7 cellular contexts compared by ENCODE assay signal in the genomic region with DNA sequence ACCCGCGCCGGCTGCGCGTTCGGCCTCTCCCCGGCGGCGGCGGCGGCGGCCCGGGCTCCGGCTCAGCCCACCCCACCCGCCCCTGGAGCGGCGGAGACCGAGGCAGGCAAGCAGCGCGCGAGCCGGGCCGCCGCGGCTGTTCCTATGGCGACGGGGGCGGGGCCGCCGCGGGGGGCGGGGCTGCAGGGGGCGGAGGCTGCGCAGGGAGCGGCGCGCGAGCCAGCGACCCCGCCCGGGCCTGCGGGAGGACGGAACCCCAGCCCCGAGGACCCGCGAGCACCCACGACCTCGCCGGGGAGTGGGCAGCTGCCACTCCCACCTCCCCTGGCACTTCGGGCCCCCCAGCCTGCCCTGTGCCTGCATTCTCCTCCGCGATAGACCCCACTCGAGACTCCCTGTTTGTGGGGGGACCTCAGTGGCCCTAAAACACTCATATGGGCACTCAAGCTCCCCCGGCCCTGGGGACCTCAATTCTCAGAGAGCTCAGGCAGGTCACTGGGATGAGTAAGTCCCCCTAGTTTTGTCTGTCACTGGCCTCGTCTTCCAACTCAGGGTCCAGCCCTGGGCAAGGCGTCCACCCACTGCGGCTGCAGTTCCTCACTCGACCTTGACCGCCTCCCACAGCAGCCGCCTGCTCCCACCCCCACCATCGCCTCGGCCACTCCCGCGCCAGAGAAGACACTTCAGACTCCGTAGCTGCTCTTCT. TPM values are rescaled to one million over a fixed set of nuclear protein-coding genes. Genes with fewer than 3 reads are reported as not detected.
DNase-seq lines count a peak whose midpoint lies in the region; ATAC-seq and TF ChIP-seq lines count a peak whose summit lies in the region.

A gene (minus strand): TSS at position 115 of the 706 bp plus-strand sequence. CDS start 597 bp downstream, outside the sequence.

- no peaks in the 10 kb centered on the region for H3K27me3 ChIP-seq in endodermal cell (ENCODE audit: control insufficient read depth, insufficient read depth, low read length, poor library complexity, severe bottlenecking)

- H3K4me1 ChIP-seq in endodermal cell (ENCODE audit: control insufficient read depth, insufficient read depth, low read length): peaks cover 3% of the 10 kb centered on the region

- peak within 1 kb of the TSS; percentile 33 for H3K9ac ChIP-seq in endodermal cell (ENCODE audit: extremely low read depth, low read length, poor library complexity, severe bottlenecking)

- H3K36me3 ChIP-seq in endodermal cell (ENCODE audit: control insufficient read depth, insufficient read depth, low read length): peaks cover 31% of the 10 kb centered on the region

- H3K27ac Mint-ChIP-seq in endodermal cell: peak within 1 kb of the TSS; percentile 93

- H3K9me3 Mint-ChIP-seq in endodermal cell: no peaks in the 10 kb centered on the region

- peak within 1 kb of the TSS; percentile 74 for H3K4me3 ChIP-seq in endodermal cell (ENCODE audit: low read length)

- 12 to 30% methylated on average over 22 to 65 of the region's 65 CpGs for WGBS in endodermal cell (ENCODE audit: insufficient coverage in 1 of 2, insufficient read length in 1 of 2), 2 experiments

- peaks cover 19% of the 10 kb centered on the region for H3K36me3 Mint-ChIP-seq in endodermal cell (ENCODE audit: low read depth)

- H3K27ac ChIP-seq in endodermal cell (ENCODE audit: low read depth, low read length): peak within 1 kb of the TSS; percentile 88

- H3K4me3 Mint-ChIP-seq in endodermal cell: peak within 1 kb of the TSS; percentile 70

- DNase-seq in GM20000 (ENCODE audit: low spot score) (peak; percentile 97), NCI-H345 treated with DMSO at 0.1 percent for 48 hours (lab: John Stamatoyannopoulos, UW; ENCODE audit: unreplicated experiment) (peak; percentile 17), endodermal cell (peak; percentile 93), midbrain (lab: John Stamatoyannopoulos, UW) (peak; percentile 15)
- peak in 2 of 3 experiments; percentile 52 to 54 for DNase-seq in activated CD8-positive, alpha-beta memory T cell treated with anti-CD3 and anti-CD28 coated beads for 48 hours (ENCODE audit: low read depth in 2 of 3, low spot score in 2 of 3)
- DNase-seq in stimulated activated CD8-positive, alpha-beta memory T cell treated with anti-CD3 and anti-CD28 coated beads, Interleukin-2, amount 100 ng/mL, for 1 hour (ENCODE audit: low read depth in 2 of 2): peak; percentile 61 to 69

- H3K4me1 Mint-ChIP-seq in endodermal cell: peaks cover 4% of the 10 kb centered on the region

- no peaks in the 10 kb centered on the region for H3K27me3 Mint-ChIP-seq in endodermal cell (ENCODE audit: insufficient read depth)

- no peak for ATAC-seq in GM18517 (IDR thresholded peaks at IDR 0.05; ENCODE audit: unreplicated experiment)

- TF ChIP-seq CTCF in GM20000 (IDR thresholded peaks at IDR 0.05; ENCODE audit: extremely low read depth, missing control alignments) (no peak), endodermal cell (conservative IDR thresholded peaks at IDR 0.05) (peak; percentile 38)

- no peaks in the 10 kb centered on the region for H3K9me3 ChIP-seq in endodermal cell (ENCODE audit: control insufficient read depth, low read length)

RNA-seq across cellular contexts. Expression of the gene that starts here (rescaled TPM):
- total RNA-seq in endodermal cell: 10 to 100 TPM; 60.1 to 87.2 TPM
- 104 TPM for polyA plus RNA-seq in endodermal cell (2013, experiment 1 of 2)
- polyA plus RNA-seq in endodermal cell (2013, experiment 2 of 2): 105 TPM

Comparison
In these comparisons a context has a peak if more than half of its experiments do, and no peak if none do; other contexts are left out.
1. DNase-seq: peak in every context shown above with its lines; median percentile 97 in GM20000; 93 in endodermal cell; 65 in stimulated activated CD8-positive, alpha-beta memory T cell treated with anti-CD3 and anti-CD28 coated beads, Interleukin-2, amount 100 ng/mL, for 1 hour; 53 in activated CD8-positive, alpha-beta memory T cell treated with anti-CD3 and anti-CD28 coated beads for 48 hours; 17 in NCI-H345 treated with DMSO at 0.1 percent for 48 hours; 15 in midbrain.